ENCODE assay signal across 30 cellular contexts in the genomic region with DNA sequence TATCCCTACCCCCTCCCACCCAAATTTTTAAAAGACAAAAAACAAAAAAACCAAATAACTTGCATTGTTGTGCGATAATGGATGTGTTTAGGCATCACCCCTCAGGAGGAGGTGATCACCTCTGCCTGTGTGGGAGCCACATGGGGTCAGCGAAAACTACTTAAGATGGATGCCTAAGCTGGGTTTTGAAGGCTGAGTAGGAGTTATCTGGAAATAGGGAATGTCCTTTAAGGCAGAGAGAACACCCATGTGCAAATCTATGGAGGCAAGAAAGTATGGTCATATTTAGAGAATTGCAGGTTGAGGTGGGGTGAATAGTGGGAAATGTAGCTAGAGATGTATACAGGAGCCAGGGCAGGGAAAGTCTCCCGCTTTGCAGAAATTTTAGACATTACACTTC.
"Had no signal": no experiment of that assay in that cellular context is flagged by ENCODE, and none has a peak within 500 bp of the region (broad histone marks: within the 10 kb centered on the region; RNA-seq: fewer than 3 reads in every experiment).

No MANE protein-coding gene starts in this region.

- H3K9me3 Mint-ChIP-seq: activated CD4-positive, alpha-beta memory T cell treated with anti-CD3 and anti-CD28 coated beads, Interleukin-2, amount 10 ng/mL, durations not matched to agents 7 days and 5 days; activated CD4-positive, alpha-beta T cell treated with anti-CD3 and anti-CD28 coated beads, Interleukin-2, amount 10 ng/mL, durations not matched to agents 7 days and 5 days; activated naive CD4-positive, alpha-beta T cell treated with anti-CD3 and anti-CD28 coated beads for 36 hours; activated naive CD4-positive, alpha-beta T cell treated with anti-CD3 and anti-CD28 coated beads, Interleukin-2, amount 50 U/mL, for 24 hours; activated naive CD8-positive, alpha-beta T cell treated with anti-CD3 and anti-CD28 coated beads for 36 hours; activated naive CD8-positive, alpha-beta T cell treated with anti-CD3 and anti-CD28 coated beads, Interleukin-2, amount 50 U/mL, for 24 hours; activated T-cell treated with anti-CD3 and anti-CD28 coated beads, Interleukin-2, amount 50 U/mL, for 24 hours; activated T-cell treated with anti-CD3 and anti-CD28 coated beads, Interleukin-2, amount 50 U/mL, for 72 hours; brain had no signal

- H3K9me3 ChIP-seq: adrenal gland, breast epithelium, colonic mucosa, esophagus squamous epithelium, gastroesophageal sphincter had no signal

- H3K27ac Mint-ChIP-seq: activated CD4-positive, alpha-beta memory T cell treated with anti-CD3 and anti-CD28 coated beads, Interleukin-2, amount 10 ng/mL, durations not matched to agents 7 days and 5 days; activated CD4-positive, alpha-beta T cell treated with anti-CD3 and anti-CD28 coated beads, Interleukin-2, amount 10 ng/mL, durations not matched to agents 7 days and 5 days; activated naive CD4-positive, alpha-beta T cell treated with anti-CD3 and anti-CD28 coated beads for 36 hours; activated naive CD4-positive, alpha-beta T cell treated with anti-CD3 and anti-CD28 coated beads, Interleukin-2, amount 50 U/mL, for 24 hours; activated naive CD8-positive, alpha-beta T cell treated with anti-CD3 and anti-CD28 coated beads for 36 hours; activated naive CD8-positive, alpha-beta T cell treated with anti-CD3 and anti-CD28 coated beads, Interleukin-2, amount 50 U/mL, for 24 hours; activated T-cell treated with anti-CD3 and anti-CD28 coated beads, Interleukin-2, amount 50 U/mL, for 24 hours; activated T-cell treated with anti-CD3 and anti-CD28 coated beads, Interleukin-2, amount 50 U/mL, for 72 hours had no signal

- H3K27ac ChIP-seq: adrenal gland, breast epithelium, cardiac muscle cell, colonic mucosa, epithelial cell of prostate, esophagus squamous epithelium, gastroesophageal sphincter had no signal

- H3K36me3 ChIP-seq: breast epithelium, colonic mucosa had no signal

- H3K4me1 ChIP-seq: breast epithelium had no signal

- DNase-seq: activated CD4-positive, alpha-beta memory T cell treated with anti-CD3 and anti-CD28 coated beads, Interleukin-2, amount 10 ng/mL, durations not matched to agents 7 days and 5 days; activated CD4-positive, alpha-beta T cell treated with anti-CD3 and anti-CD28 coated beads for 1 hour; activated CD4-positive, alpha-beta T cell treated with anti-CD3 and anti-CD28 coated beads for 4 hours; activated CD4-positive, alpha-beta T cell treated with anti-CD3 and anti-CD28 coated beads, Interleukin-2, amount 10 ng/mL, durations not matched to agents 7 days and 5 days; activated CD4-positive, alpha-beta T cell treated with anti-CD3 and anti-CD28 coated beads, Interleukin-2, amount 50 U/mL, for 4 hours; activated CD8-positive, alpha-beta memory T cell treated with anti-CD3 and anti-CD28 coated beads, Interleukin-2, amount 50 U/mL, for 48 hours; activated naive CD4-positive, alpha-beta T cell treated with anti-CD3 and anti-CD28 coated beads for 36 hours; activated naive CD8-positive, alpha-beta T cell treated with anti-CD3 and anti-CD28 coated beads for 36 hours; activated naive CD8-positive, alpha-beta T cell treated with anti-CD3 and anti-CD28 coated beads, Interleukin-2, amount 50 U/mL, for 24 hours; activated T-cell treated with anti-CD3 and anti-CD28 coated beads for 4 hours; activated T-cell treated with anti-CD3 and anti-CD28 coated beads, Interleukin-2, amount 50 U/mL, for 24 hours; activated T-cell treated with anti-CD3 and anti-CD28 coated beads, Interleukin-2, amount 50 U/mL, for 72 hours; adrenal gland; amygdala; aorta; central memory CD4-positive, alpha-beta T cell; cerebellar nuclear complex; colonic mucosa; effector CD8-positive, alpha-beta T cell; esophagus squamous epithelium; foreskin melanocyte; hippocampal formation; T-helper 1 cell; T1000 had no signal

- ATAC-seq: activated naive CD8-positive, alpha-beta T cell treated with anti-CD3 and anti-CD28 coated beads, Interleukin-2, amount 50 U/mL, for 24 hours; activated T-cell treated with anti-CD3 and anti-CD28 coated beads, Interleukin-2, amount 50 U/mL, for 72 hours; gastroesophageal sphincter had no signal

- H3K4me3 Mint-ChIP-seq: activated CD4-positive, alpha-beta memory T cell treated with anti-CD3 and anti-CD28 coated beads, Interleukin-2, amount 10 ng/mL, durations not matched to agents 7 days and 5 days; activated CD4-positive, alpha-beta T cell treated with anti-CD3 and anti-CD28 coated beads, Interleukin-2, amount 10 ng/mL, durations not matched to agents 7 days and 5 days; activated naive CD4-positive, alpha-beta T cell treated with anti-CD3 and anti-CD28 coated beads for 36 hours; activated naive CD4-positive, alpha-beta T cell treated with anti-CD3 and anti-CD28 coated beads, Interleukin-2, amount 50 U/mL, for 24 hours; activated naive CD8-positive, alpha-beta T cell treated with anti-CD3 and anti-CD28 coated beads for 36 hours; activated naive CD8-positive, alpha-beta T cell treated with anti-CD3 and anti-CD28 coated beads, Interleukin-2, amount 50 U/mL, for 24 hours; activated T-cell treated with anti-CD3 and anti-CD28 coated beads, Interleukin-2, amount 50 U/mL, for 24 hours; activated T-cell treated with anti-CD3 and anti-CD28 coated beads, Interleukin-2, amount 50 U/mL, for 72 hours; brain had no signal

- H3K4me3 ChIP-seq: adrenal gland, breast epithelium, cardiac muscle cell, colonic mucosa, esophagus squamous epithelium, gastroesophageal sphincter had no signal

- H3K27me3 Mint-ChIP-seq: activated CD4-positive, alpha-beta memory T cell treated with anti-CD3 and anti-CD28 coated beads, Interleukin-2, amount 10 ng/mL, durations not matched to agents 7 days and 5 days; activated CD4-positive, alpha-beta T cell treated with anti-CD3 and anti-CD28 coated beads, Interleukin-2, amount 10 ng/mL, durations not matched to agents 7 days and 5 days; activated naive CD4-positive, alpha-beta T cell treated with anti-CD3 and anti-CD28 coated beads, Interleukin-2, amount 50 U/mL, for 24 hours; activated naive CD8-positive, alpha-beta T cell treated with anti-CD3 and anti-CD28 coated beads for 36 hours; activated naive CD8-positive, alpha-beta T cell treated with anti-CD3 and anti-CD28 coated beads, Interleukin-2, amount 50 U/mL, for 24 hours; activated T-cell treated with anti-CD3 and anti-CD28 coated beads, Interleukin-2, amount 50 U/mL, for 24 hours; brain had no signal
